ENCODE assay signal across 2 cellular contexts in the genomic region with DNA sequence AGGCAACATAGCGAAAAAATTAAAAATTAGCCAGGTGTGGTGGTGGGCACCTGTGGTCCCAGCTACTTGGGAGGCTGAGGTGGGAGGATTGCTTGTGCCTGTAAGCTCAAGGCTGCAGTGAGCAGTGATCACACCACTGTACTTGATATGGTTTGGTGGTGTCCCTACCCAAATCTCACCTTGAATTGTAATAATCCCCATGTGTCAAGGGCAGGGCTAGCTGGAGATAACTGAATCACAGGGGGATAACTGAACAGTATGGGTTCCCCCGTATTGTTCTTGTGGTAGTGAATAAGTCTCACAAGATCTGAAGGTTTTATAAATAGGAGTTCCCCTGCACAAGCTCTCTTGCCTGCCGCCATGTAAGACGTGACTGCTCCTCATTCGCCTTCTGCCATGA.
TF ChIP-seq lines count a peak whose summit lies in the region.

No MANE protein-coding gene starts in this region.

TF ChIP-seq in GM12878, 131 proteins besides CTCF, POLR2A, EP300 and RAD21:
- 0 out of 2 replicates have a peak, but pooled peaks have one; percentile 28 for TF ChIP-seq CBX5 (IDR thresholded peaks at IDR 0.05; ENCODE audit: low read depth)

TF ChIP-seq in HepG2, 621 proteins besides CTCF, POLR2A, EP300 and RAD21:
- 0 out of 2 replicates have a peak, but pooled peaks have one; percentile 39 for TF ChIP-seq SAFB2 (CRISPR knock-in tag; IDR thresholded peaks at IDR 0.05; ENCODE audit: borderline replicate concordance, low read depth)
